Comparison of ENCODE assay signal across 8 cellular contexts in genomic region chr9:120931278-120932085, GRCh38. TPM values are rescaled to one million over a fixed set of nuclear protein-coding genes. Genes with fewer than 3 reads are reported as not detected.
DNase-seq lines count a peak whose midpoint lies in the region; ATAC-seq and TF ChIP-seq lines count a peak whose summit lies in the region.

No MANE protein-coding gene starts in this region.

- peak overlapping the region; percentile 6 for H3K4me3 ChIP-seq in CD8-positive, alpha-beta T cell (ENCODE audit: low read depth, low read length)

- peak overlapping the region; percentile 69 for H3K4me3 Mint-ChIP-seq in CD8-positive, alpha-beta T cell
- peak overlapping the region; percentile 70 to 96 (median 73) for H3K4me3 Mint-ChIP-seq in T-cell
- peak overlapping the region; percentile 77 for H3K4me3 Mint-ChIP-seq in natural killer cell treated with Interleukin-12 subunit alpha and Interleukin-12 subunit beta and Interleukin-15 and Interleukin-18, amount 100 ng/mL, for 72 hours

- H3K9me3 ChIP-seq in CD8-positive, alpha-beta T cell (ENCODE audit: low read length) = no peaks in the 10 kb centered on the region

- peaks cover 87% of the 10 kb centered on the region for H3K4me1 Mint-ChIP-seq in CD8-positive, alpha-beta T cell (ENCODE audit: low read depth)
- peaks cover 87 to 90% (median 90%) of the 10 kb centered on the region in 3 donors for H3K4me1 Mint-ChIP-seq in T-cell
- H3K4me1 Mint-ChIP-seq in natural killer cell treated with Interleukin-12 subunit alpha and Interleukin-12 subunit beta and Interleukin-15 and Interleukin-18, amount 100 ng/mL, for 72 hours (ENCODE audit: low read depth in 2 of 2) = peaks cover 76 to 86% of the 10 kb centered on the region in 2 donors

- peak; percentile 59 for ATAC-seq in CD8-positive, alpha-beta T cell
- ATAC-seq in HG03342 (IDR thresholded peaks at IDR 0.05; ENCODE audit: unreplicated experiment) = peak; percentile 48
- peak; percentile 54 to 70 (median 58) for ATAC-seq in T-cell (replicated peaks in 1 of 4)
- ATAC-seq in natural killer cell treated with Interleukin-12 subunit alpha and Interleukin-12 subunit beta and Interleukin-15 and Interleukin-18, amount 100 ng/mL, for 72 hours = peak; percentile 65 to 84

- H3K27ac Mint-ChIP-seq in CD8-positive, alpha-beta T cell = peak overlapping the region; percentile 99
- H3K27ac Mint-ChIP-seq in T-cell = peak overlapping the region; percentile 100
- H3K27ac Mint-ChIP-seq in natural killer cell treated with Interleukin-12 subunit alpha and Interleukin-12 subunit beta and Interleukin-15 and Interleukin-18, amount 100 ng/mL, for 72 hours = peak overlapping the region; percentile 97

- CTCF ChIA-PET in CD8-positive, alpha-beta T cell (lab: Charles Lee) = interaction anchor here (0.8 to 19.6 kb wide), 8 partner anchors 12 to 85 kb away, joined by 3 to 351 read pairs (median 4); partner anchors contain the start of gene PHF19
- CTCF ChIA-PET in T-cell (lab: Charles Lee) = interaction anchor here (0.5 to 2.7 kb wide), 21 partner anchors 9 to 427 kb away, joined by 3 to 31 read pairs (median 5); partner anchors contain the start of gene FBXW2 (in 1 of the 2)

- intact Hi-C loops in CD8-positive, alpha-beta T cell (cut with DNase I, micrococcal nuclease) = loop anchor here in 1 of 2 experiments (1.0 to 2.0 kb wide), 3 partner anchors 21 to 62 kb away; no protein-coding TSS in a partner anchor

- POLR2A ChIA-PET in CD8-positive, alpha-beta T cell (lab: Charles Lee) = interaction anchor here (0.6 to 34.4 kb wide), 11 partner anchors 8 to 138 kb away, joined by 3 to 1009 read pairs (median 6); partner anchors contain the start of genes FBXW2, PHF19 and PSMD5
- POLR2A ChIA-PET in T-cell (lab: Charles Lee) = interaction anchor here (0.5 to 1.6 kb wide), 24 partner anchors 8 to 139 kb away, joined by 3 to 31 read pairs (median 4); partner anchors contain the start of gene FBXW2 (in 1 of the 2)

- no peaks in the 10 kb centered on the region for H3K9me3 Mint-ChIP-seq in CD8-positive, alpha-beta T cell
- no peaks in the 10 kb centered on the region for H3K9me3 Mint-ChIP-seq in T-cell
- H3K9me3 Mint-ChIP-seq in natural killer cell treated with Interleukin-12 subunit alpha and Interleukin-12 subunit beta and Interleukin-15 and Interleukin-18, amount 100 ng/mL, for 72 hours = no peaks in the 10 kb centered on the region

- peaks cover 88% of the 10 kb centered on the region for H3K4me1 ChIP-seq in CD8-positive, alpha-beta T cell (ENCODE audit: insufficient read depth, low read length)

- peaks cover 6% of the 10 kb centered on the region for H3K36me3 Mint-ChIP-seq in CD8-positive, alpha-beta T cell
- H3K36me3 Mint-ChIP-seq in T-cell = no peaks in the 10 kb centered on the region
- no peaks in the 10 kb centered on the region for H3K36me3 Mint-ChIP-seq in natural killer cell treated with Interleukin-12 subunit alpha and Interleukin-12 subunit beta and Interleukin-15 and Interleukin-18, amount 100 ng/mL, for 72 hours

- H3K27me3 ChIP-seq in CD8-positive, alpha-beta T cell (ENCODE audit: insufficient read depth, low read length) = no peaks in the 10 kb centered on the region

- peak in 5 of 7 experiments; percentile 52 to 77 (median 64) for DNase-seq in CD8-positive, alpha-beta T cell
- peak; percentile 58 for DNase-seq in GM19238 (ENCODE audit: insufficient read length, low spot score)
- DNase-seq in T-cell = peak in 32 of 34 experiments; percentile 38 to 78 (median 62)
- DNase-seq in caudate nucleus (lab: John Stamatoyannopoulos, UW) = peak in 1 of 61 donors; percentile 11
- peak; percentile 91 for DNase-seq in natural killer cell treated with Interleukin-12 subunit alpha and Interleukin-12 subunit beta and Interleukin-15 and Interleukin-18, amount 100 ng/mL, for 72 hours (ENCODE audit: low spot score)
- DNase-seq in mesenteric fat pad (ENCODE audit: low spot score) = no peak
- DNase-seq in DMS114 treated with DMSO at 0.1 percent for 48 hours (lab: John Stamatoyannopoulos, UW; ENCODE audit: unreplicated experiment) = no peak

- no peak for TF ChIP-seq CTCF in CD8-positive, alpha-beta T cell (IDR thresholded peaks at IDR 0.05)

- peak overlapping the region; percentile 79 for H3K27ac ChIP-seq in CD8-positive, alpha-beta T cell (ENCODE audit: low read depth, low read length)
- H3K27ac ChIP-seq in caudate nucleus (ENCODE audit: low read depth, low read length) = peak overlapping the region; percentile 32

- no peaks in the 10 kb centered on the region for H3K27me3 Mint-ChIP-seq in CD8-positive, alpha-beta T cell (ENCODE audit: low read depth)
- no peaks in the 10 kb centered on the region for H3K27me3 Mint-ChIP-seq in T-cell
- no peaks in the 10 kb centered on the region for H3K27me3 Mint-ChIP-seq in natural killer cell treated with Interleukin-12 subunit alpha and Interleukin-12 subunit beta and Interleukin-15 and Interleukin-18, amount 100 ng/mL, for 72 hours

- H3K36me3 ChIP-seq in CD8-positive, alpha-beta T cell (ENCODE audit: insufficient read depth, low read length) = no peaks in the 10 kb centered on the region

RNA-seq across cellular contexts. Expression of gene TRAF1, which starts 4.9 kb away (rescaled TPM):
- total RNA-seq in CD8-positive, alpha-beta T cell = 10 to 100 TPM; 61.2 to 61.7 TPM
- total RNA-seq in T-cell = 100 to 1,000 TPM in 3 of 5 donors, 10 to 100 TPM in 2; 67.6 to 170 (median 157) TPM
- total RNA-seq in natural killer cell treated with Interleukin-12 subunit alpha and Interleukin-12 subunit beta and Interleukin-15 and Interleukin-18, amount 100 ng/mL, for 72 hours = 100 to 1,000 TPM; 145 to 375 TPM
- total RNA-seq in mesenteric fat pad = 1.6 TPM

RNA-seq across cellular contexts. Expression of gene PHF19, which starts 54.5 kb away (rescaled TPM):
- 10 to 100 TPM; 47.3 to 48.5 TPM for total RNA-seq in CD8-positive, alpha-beta T cell
- total RNA-seq in T-cell (100 to 1,000 TPM in 4 of 5 donors, 10 to 100 TPM in 1; 92.8 to 184 (median 166) TPM), mesenteric fat pad (13.7 TPM)
- total RNA-seq in natural killer cell treated with Interleukin-12 subunit alpha and Interleukin-12 subunit beta and Interleukin-15 and Interleukin-18, amount 100 ng/mL, for 72 hours = 100 to 1,000 TPM in 1 of 2 donors, 10 to 100 TPM in 1; 97.4 to 177 TPM

Comparison
In these comparisons a context has a peak if more than half of its experiments do, and no peak if none do; other contexts are left out.
1. DNase-seq: peak in CD8-positive, alpha-beta T cell (5 of 7), GM19238 (single experiment), T-cell (32 of 34) and natural killer cell treated with Interleukin-12 subunit alpha and Interleukin-12 subunit beta and Interleukin-15 and Interleukin-18, amount 100 ng/mL, for 72 hours (single experiment); none in mesenteric fat pad (single experiment) and DMS114 treated with DMSO at 0.1 percent for 48 hours (single experiment).
2. RNA of gene TRAF1, which starts 4.9 kb away (total RNA-seq): 145 to 375 TPM in natural killer cell treated with Interleukin-12 subunit alpha and Interleukin-12 subunit beta and Interleukin-15 and Interleukin-18, amount 100 ng/mL, for 72 hours, 67.6 to 170 TPM in T-cell and 61.2 to 61.7 TPM in CD8-positive, alpha-beta T cell; 1.6 TPM in mesenteric fat pad (single experiment); every median in the first group is over 10 times any median in the second.
3. Peak in every context shown above with its lines, with median percentiles within 50 percentile points of each other: ATAC-seq, H3K27ac Mint-ChIP-seq and H3K4me3 Mint-ChIP-seq.